In the genomic region with DNA sequence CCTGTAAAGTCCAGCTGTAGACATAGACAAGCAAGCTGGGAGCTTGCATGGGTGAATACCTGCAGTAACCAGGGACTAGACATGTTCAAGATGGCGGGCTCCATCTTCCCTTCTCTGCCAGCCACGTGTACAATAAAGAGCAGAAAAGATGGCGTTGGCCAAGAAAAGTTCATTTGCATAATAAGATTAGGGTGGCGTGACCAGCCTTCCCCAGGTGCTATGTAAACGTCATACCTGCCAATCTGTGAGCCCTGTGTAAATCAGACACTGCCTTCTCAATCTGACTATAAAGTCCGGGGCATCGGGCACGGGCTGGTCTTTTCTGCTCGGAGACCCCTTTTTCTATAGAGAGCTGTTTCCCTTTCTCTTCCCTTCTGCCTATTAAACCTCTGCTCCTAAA, we compare ENCODE assay signal across 19 cellular contexts.
DNase-seq lines count a peak whose midpoint lies in the region; ATAC-seq and TF ChIP-seq lines count a peak whose summit lies in the region.
"Had no signal": no experiment of that assay in that cellular context is flagged by ENCODE, and none has a peak within 500 bp of the region (broad histone marks: within the 10 kb centered on the region; RNA-seq: fewer than 3 reads in every experiment).

No MANE protein-coding gene starts in this region.

- no peak overlapping the region for H3K9ac ChIP-seq in GM23248
- H3K9ac ChIP-seq in Karpas-422 (ENCODE audit: low read length): no peak overlapping the region
- no peak overlapping the region for H3K9ac ChIP-seq in smooth muscle cell (ENCODE audit: low read depth)

- no peaks in the 10 kb centered on the region for H3K9me3 Mint-ChIP-seq in mesothelial cell of epicardium

- H3K4me3 ChIP-seq in GM23248 (no peak overlapping the region), Karpas-422 (ENCODE audit: low read length) (no peak overlapping the region), smooth muscle cell (no peak overlapping the region), vagina (no peak overlapping the region)
- H3K4me3 ChIP-seq: HAP-1 had no signal

- H3K27ac ChIP-seq in GM23248: no peak overlapping the region
- H3K27ac ChIP-seq in Karpas-422 (ENCODE audit: low read length): no peak overlapping the region
- H3K27ac ChIP-seq in smooth muscle cell (ENCODE audit: low read depth): no peak overlapping the region
- H3K27ac ChIP-seq in vagina: no peak overlapping the region

- H3K36me3 ChIP-seq in GM23248 (ENCODE audit: low read depth) (no peaks in the 10 kb centered on the region), Karpas-422 (ENCODE audit: insufficient read depth, low read length) (no peaks in the 10 kb centered on the region), smooth muscle cell (ENCODE audit: low read depth) (no peaks in the 10 kb centered on the region), vagina (no peaks in the 10 kb centered on the region)
- H3K36me3 ChIP-seq: HAP-1 had no signal

- H4K20me1 ChIP-seq in GM23248 (ENCODE audit: insufficient read depth) (no peaks in the 10 kb centered on the region), Karpas-422 (ENCODE audit: insufficient read depth, low read depth, low read length) (no peaks in the 10 kb centered on the region), smooth muscle cell (ENCODE audit: low read depth) (no peaks in the 10 kb centered on the region)

- DNase-seq in GM23248 (no peak), Karpas-422 (no peak), SK-N-DZ (ENCODE audit: low spot score) (peak; percentile 12), mesothelial cell of epicardium (ENCODE audit: low spot score in 2 of 2, unreplicated experiment in 2 of 2) (no peak), smooth muscle cell (lab: John Stamatoyannopoulos, UW; ENCODE audit: unreplicated experiment) (no peak), DMS 273 (lab: John Stamatoyannopoulos, UW; ENCODE audit: unreplicated experiment) (no peak), vagina (ENCODE audit: extremely low spot score in 2 of 2) (no peak)
- DNase-seq: ACHN; Calu3; CD4-positive, CD25-positive, alpha-beta regulatory T cell; DMS79; NCI-H1048; NCI-H146; NCI-H2081 treated with DMSO at 0.1 percent for 48 hours; NCI-H2227 treated with DMSO at 0.1 percent for 48 hours; SHP77; SW 1271 had no signal

- H3K4me3 Mint-ChIP-seq in mesothelial cell of epicardium: no peak overlapping the region
- H3K4me3 Mint-ChIP-seq: CD4-positive, CD25-positive, alpha-beta regulatory T cell had no signal

- no peak for ATAC-seq in GM18511 (IDR thresholded peaks at IDR 0.05; ENCODE audit: unreplicated experiment)

- H3F3A ChIP-seq in GM23248 (ENCODE audit: insufficient read depth) (peaks cover 4% of the 10 kb centered on the region), smooth muscle cell (ENCODE audit: low read depth) (no peaks in the 10 kb centered on the region)

- no peaks in the 10 kb centered on the region for H3K79me2 ChIP-seq in GM23248 (ENCODE audit: insufficient read depth)
- no peaks in the 10 kb centered on the region for H3K79me2 ChIP-seq in Karpas-422 (ENCODE audit: low read length)
- no peaks in the 10 kb centered on the region for H3K79me2 ChIP-seq in smooth muscle cell (ENCODE audit: low read depth)

- no peak overlapping the region for H3K4me2 ChIP-seq in GM23248 (ENCODE audit: unreplicated experiment)
- H3K4me2 ChIP-seq in Karpas-422 (ENCODE audit: low read depth, low read length, poor library complexity, severe bottlenecking): no peak overlapping the region
- H3K4me2 ChIP-seq in smooth muscle cell: no peak overlapping the region

- H3K9me3 ChIP-seq in GM23248 (ENCODE audit: low read depth) (no peaks in the 10 kb centered on the region), Karpas-422 (ENCODE audit: low read length) (no peaks in the 10 kb centered on the region), smooth muscle cell (replicated peaks; ENCODE audit: low read depth) (no peaks in the 10 kb centered on the region), vagina (no peaks in the 10 kb centered on the region)
- H3K9me3 ChIP-seq: HAP-1 had no signal

- intact Hi-C loops in vagina (cut with DNase I): no loop called here

- no peaks in the 10 kb centered on the region for H3K27me3 ChIP-seq in GM23248 (replicated peaks; ENCODE audit: insufficient read depth)
- no peaks in the 10 kb centered on the region for H3K27me3 ChIP-seq in Karpas-422 (ENCODE audit: low read length)
- H3K27me3 ChIP-seq in smooth muscle cell (ENCODE audit: low read depth): no peaks in the 10 kb centered on the region
- H3K27me3 ChIP-seq in vagina: no peaks in the 10 kb centered on the region

- H2AFZ ChIP-seq in GM23248 (peak overlapping the region; percentile 56; the same call in 1 of the 2 replicates), Karpas-422 (ENCODE audit: low read length) (peak overlapping the region; percentile 49), smooth muscle cell (ENCODE audit: low read depth) (no peak overlapping the region)

- H3K9me2 ChIP-seq in GM23248 (ENCODE audit: insufficient read depth) (no peaks in the 10 kb centered on the region), Karpas-422 (replicated peaks; ENCODE audit: insufficient read depth, low read length) (0 out of 2 replicates have a peak, but pooled peaks cover 5% of the 10 kb centered on the region)

- peak overlapping the region; percentile 76 for H3K27ac Mint-ChIP-seq in mesothelial cell of epicardium
- H3K27ac Mint-ChIP-seq: CD4-positive, CD25-positive, alpha-beta regulatory T cell had no signal

- peaks cover 37% of the 10 kb centered on the region for H3K4me1 Mint-ChIP-seq in mesothelial cell of epicardium
- H3K4me1 Mint-ChIP-seq: CD4-positive, CD25-positive, alpha-beta regulatory T cell had no signal

- WGBS in GM23248 (ENCODE audit: low coverage in 1 of 2, low lambda C conversion rate in 2 of 2, missing lambda C conversion rate in 2 of 2), 2 experiments: 78 to 79% methylated on average over 9 of the region's 9 CpGs
- WGBS in smooth muscle cell (ENCODE audit: low lambda C conversion rate): 94% methylated on average over 8 of the region's 9 CpGs

- peaks cover 9% of the 10 kb centered on the region; the same call in 1 of the 2 replicates for H3K4me1 ChIP-seq in GM23248 (ENCODE audit: insufficient read depth)
- H3K4me1 ChIP-seq in Karpas-422 (ENCODE audit: low read length): no peaks in the 10 kb centered on the region
- H3K4me1 ChIP-seq in smooth muscle cell (ENCODE audit: low read depth): peaks cover 6% of the 10 kb centered on the region
- no peaks in the 10 kb centered on the region for H3K4me1 ChIP-seq in vagina
- H3K4me1 ChIP-seq: HAP-1 had no signal

- in situ Hi-C loops in GM23248 (cut with MboI): no loop called here

- H3K36me3 Mint-ChIP-seq in mesothelial cell of epicardium: no peaks in the 10 kb centered on the region
- H3K36me3 Mint-ChIP-seq: CD4-positive, CD25-positive, alpha-beta regulatory T cell had no signal

- TF ChIP-seq POLR2A in vagina (IDR thresholded peaks at IDR 0.05): no peak

- H3K27me3 Mint-ChIP-seq in mesothelial cell of epicardium (ENCODE audit: low read depth): no peaks in the 10 kb centered on the region

- no peak for TF ChIP-seq CTCF in mesothelial cell of epicardium (IDR thresholded peaks at IDR 0.05; ENCODE audit: unreplicated experiment)
- TF ChIP-seq CTCF in smooth muscle cell (IDR thresholded peaks at IDR 0.05; ENCODE audit: borderline replicate concordance, insufficient read depth, poor library complexity, severe bottlenecking): no peak
- TF ChIP-seq CTCF in vagina (IDR thresholded peaks at IDR 0.05): no peak
